In genomic region chr13:99501135-99501951, GRCh38 we compare ENCODE assay signal across 8 cellular contexts. TPM values are rescaled to one million over a fixed set of nuclear protein-coding genes. Genes with fewer than 3 reads are reported as not detected.
A peak's percentile ranks its signal among the peaks of the same experiment; 100 is the strongest.
DNase-seq lines count a peak whose midpoint lies in the region; ATAC-seq and TF ChIP-seq lines count a peak whose summit lies in the region.

A gene with protein sequence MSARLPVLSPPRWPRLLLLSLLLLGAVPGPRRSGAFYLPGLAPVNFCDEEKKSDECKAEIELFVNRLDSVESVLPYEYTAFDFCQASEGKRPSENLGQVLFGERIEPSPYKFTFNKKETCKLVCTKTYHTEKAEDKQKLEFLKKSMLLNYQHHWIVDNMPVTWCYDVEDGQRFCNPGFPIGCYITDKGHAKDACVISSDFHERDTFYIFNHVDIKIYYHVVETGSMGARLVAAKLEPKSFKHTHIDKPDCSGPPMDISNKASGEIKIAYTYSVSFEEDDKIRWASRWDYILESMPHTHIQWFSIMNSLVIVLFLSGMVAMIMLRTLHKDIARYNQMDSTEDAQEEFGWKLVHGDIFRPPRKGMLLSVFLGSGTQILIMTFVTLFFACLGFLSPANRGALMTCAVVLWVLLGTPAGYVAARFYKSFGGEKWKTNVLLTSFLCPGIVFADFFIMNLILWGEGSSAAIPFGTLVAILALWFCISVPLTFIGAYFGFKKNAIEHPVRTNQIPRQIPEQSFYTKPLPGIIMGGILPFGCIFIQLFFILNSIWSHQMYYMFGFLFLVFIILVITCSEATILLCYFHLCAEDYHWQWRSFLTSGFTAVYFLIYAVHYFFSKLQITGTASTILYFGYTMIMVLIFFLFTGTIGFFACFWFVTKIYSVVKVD (plus strand): TSS chr13:99501472. CDS start chr13:99501607, 135 bp downstream.

- H3K4me3 Mint-ChIP-seq in activated naive CD4-positive, alpha-beta T cell treated with anti-CD3 and anti-CD28 coated beads, Interleukin-2, amount 50 U/mL, for 24 hours = peak within 1 kb of the TSS; percentile 98

- H3K27ac Mint-ChIP-seq in activated naive CD4-positive, alpha-beta T cell treated with anti-CD3 and anti-CD28 coated beads, Interleukin-2, amount 50 U/mL, for 24 hours = peak within 1 kb of the TSS; percentile 98

- H3K27me3 Mint-ChIP-seq in activated naive CD4-positive, alpha-beta T cell treated with anti-CD3 and anti-CD28 coated beads, Interleukin-2, amount 50 U/mL, for 24 hours = no peaks in the 10 kb centered on the region

- peak; percentile 56 for ATAC-seq in HG02571 (IDR thresholded peaks at IDR 0.05; ENCODE audit: unreplicated experiment)
- ATAC-seq in SK-N-SH treated with all-trans-retinoic acid at 6 μM for 48 hours = peak; percentile 78

- H3K4me1 Mint-ChIP-seq in activated naive CD4-positive, alpha-beta T cell treated with anti-CD3 and anti-CD28 coated beads, Interleukin-2, amount 50 U/mL, for 24 hours = peaks cover 86% of the 10 kb centered on the region

- DNase-seq in GM04504 (ENCODE audit: low read depth) (peak; percentile 94), NCI-H1092 (lab: John Stamatoyannopoulos, UW) (peak; percentile 98), globus pallidus (ENCODE audit: low spot score) (peak; percentile 92), occipital lobe (lab: John Stamatoyannopoulos, UW) (peak; percentile 90)

- H3K36me3 Mint-ChIP-seq in activated naive CD4-positive, alpha-beta T cell treated with anti-CD3 and anti-CD28 coated beads, Interleukin-2, amount 50 U/mL, for 24 hours = peaks cover 3% of the 10 kb centered on the region

- peak within 1 kb of the TSS; percentile 54 for H3K27ac ChIP-seq in temporal lobe (ENCODE audit: low read depth, low read length)

- H3K9me3 Mint-ChIP-seq in activated naive CD4-positive, alpha-beta T cell treated with anti-CD3 and anti-CD28 coated beads, Interleukin-2, amount 50 U/mL, for 24 hours = no peaks in the 10 kb centered on the region

TF ChIP-seq in SK-N-SH treated with all-trans-retinoic acid at 6 μM for 48 hours, 23 proteins besides CTCF, POLR2A, EP300 and RAD21:
- TF ChIP-seq PPARA (CRISPR knock-in tag; IDR thresholded peaks at IDR 0.05; ENCODE audit: borderline replicate concordance) = no peak
- no peak for TF ChIP-seq ZFP3 (CRISPR knock-in tag; IDR thresholded peaks at IDR 0.05)
- no peak for TF ChIP-seq GLIS3 (CRISPR knock-in tag; IDR thresholded peaks at IDR 0.05)
- TF ChIP-seq, protein P1, sequence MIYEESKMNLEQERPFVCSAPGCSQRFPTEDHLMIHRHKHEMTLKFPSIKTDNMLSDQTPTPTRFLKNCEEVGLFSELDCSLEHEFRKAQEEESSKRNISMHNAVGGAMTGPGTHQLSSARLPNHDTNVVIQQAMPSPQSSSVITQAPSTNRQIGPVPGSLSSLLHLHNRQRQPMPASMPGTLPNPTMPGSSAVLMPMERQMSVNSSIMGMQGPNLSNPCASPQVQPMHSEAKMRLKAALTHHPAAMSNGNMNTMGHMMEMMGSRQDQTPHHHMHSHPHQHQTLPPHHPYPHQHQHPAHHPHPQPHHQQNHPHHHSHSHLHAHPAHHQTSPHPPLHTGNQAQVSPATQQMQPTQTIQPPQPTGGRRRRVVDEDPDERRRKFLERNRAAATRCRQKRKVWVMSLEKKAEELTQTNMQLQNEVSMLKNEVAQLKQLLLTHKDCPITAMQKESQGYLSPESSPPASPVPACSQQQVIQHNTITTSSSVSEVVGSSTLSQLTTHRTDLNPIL (CRISPR knock-in tag; IDR thresholded peaks at IDR 0.05; ENCODE audit: low read depth) = no peak
- TF ChIP-seq POU6F1 (CRISPR knock-in tag; IDR thresholded peaks at IDR 0.05; ENCODE audit: borderline replicate concordance, low read depth) = no peak
- TF ChIP-seq TSHZ2 (CRISPR knock-in tag; IDR thresholded peaks at IDR 0.05) = no peak
- TF ChIP-seq OSR1 (CRISPR knock-in tag; IDR thresholded peaks at IDR 0.05) = no peak
- no peak for TF ChIP-seq TCF4 (CRISPR knock-in tag; IDR thresholded peaks at IDR 0.05; ENCODE audit: borderline replicate concordance)
- no peak for TF ChIP-seq CSRNP3 (CRISPR knock-in tag; IDR thresholded peaks at IDR 0.05)
- no peak for TF ChIP-seq SNAI2 (CRISPR knock-in tag; IDR thresholded peaks at IDR 0.05)
- no peak for TF ChIP-seq ZNF565 (CRISPR knock-in tag; conservative IDR thresholded peaks at IDR 0.05; ENCODE audit: low read depth)
- no peak for TF ChIP-seq RARB (CRISPR knock-in tag; IDR thresholded peaks at IDR 0.05)
TF ChIP-seq in SK-N-SH treated with all-trans-retinoic acid at 6 μM for 48 hours: peak in this region for 0.

RNA-seq across cellular contexts. Expression of the gene that starts here (rescaled TPM):
- total RNA-seq in occipital lobe (129 TPM), temporal lobe (102 TPM)

Comparison
In these comparisons a context has a peak if more than half of its experiments do, and no peak if none do; other contexts are left out.
1. Peak in every context shown above with its lines: DNase-seq, ATAC-seq and H3K27ac ChIP-seq.